Comparison of ENCODE assay signal across 13 cellular contexts in genomic region chr2:158578703-158579330, GRCh38.
A peak's percentile ranks its signal among the peaks of the same experiment; 100 is the strongest.
DNase-seq lines count a peak whose midpoint lies in the region; ATAC-seq and TF ChIP-seq lines count a peak whose summit lies in the region.
"Had no signal": no experiment of that assay in that cellular context is flagged by ENCODE, and none has a peak within 500 bp of the region (broad histone marks: within the 10 kb centered on the region; RNA-seq: fewer than 3 reads in every experiment).

No MANE protein-coding gene starts in this region.

- H3K4me3 ChIP-seq in coronary artery: no peak overlapping the region
- H3K4me3 ChIP-seq: smooth muscle cell had no signal

- DNase-seq in coronary artery (ENCODE audit: low spot score) (no peak), anterior cingulate cortex (lab: John Stamatoyannopoulos, UW) (no peak), NCI-H345 treated with DMSO at 0.1 percent for 48 hours (lab: John Stamatoyannopoulos, UW; ENCODE audit: unreplicated experiment) (no peak)
- DNase-seq: DMS53, glutamatergic neuron, left colon, NCI-H82 had no signal

- H3K27ac ChIP-seq in coronary artery: no peak overlapping the region

- peak; percentile 82 for ATAC-seq in GM18505 (IDR thresholded peaks at IDR 0.05; ENCODE audit: unreplicated experiment)
- peak; percentile 89 for ATAC-seq in GM19455 (IDR thresholded peaks at IDR 0.05; ENCODE audit: unreplicated experiment)
- peak; percentile 90 for ATAC-seq in HG02763 (IDR thresholded peaks at IDR 0.05; ENCODE audit: unreplicated experiment)
- peak; percentile 90 for ATAC-seq in HG03432 (IDR thresholded peaks at IDR 0.05; ENCODE audit: unreplicated experiment)
- no peak for ATAC-seq in esophagus mucosa
- ATAC-seq: left colon had no signal

- no peak for TF ChIP-seq CTCF in coronary artery (IDR thresholded peaks at IDR 0.05)

- TF ChIP-seq POLR2A in GM18505 (IDR thresholded peaks at IDR 0.05; ENCODE audit: borderline replicate concordance, extremely low read depth, insufficient read depth, insufficient read length): no peak
